ENCODE assay signal across 8 cellular contexts in the genomic region with DNA sequence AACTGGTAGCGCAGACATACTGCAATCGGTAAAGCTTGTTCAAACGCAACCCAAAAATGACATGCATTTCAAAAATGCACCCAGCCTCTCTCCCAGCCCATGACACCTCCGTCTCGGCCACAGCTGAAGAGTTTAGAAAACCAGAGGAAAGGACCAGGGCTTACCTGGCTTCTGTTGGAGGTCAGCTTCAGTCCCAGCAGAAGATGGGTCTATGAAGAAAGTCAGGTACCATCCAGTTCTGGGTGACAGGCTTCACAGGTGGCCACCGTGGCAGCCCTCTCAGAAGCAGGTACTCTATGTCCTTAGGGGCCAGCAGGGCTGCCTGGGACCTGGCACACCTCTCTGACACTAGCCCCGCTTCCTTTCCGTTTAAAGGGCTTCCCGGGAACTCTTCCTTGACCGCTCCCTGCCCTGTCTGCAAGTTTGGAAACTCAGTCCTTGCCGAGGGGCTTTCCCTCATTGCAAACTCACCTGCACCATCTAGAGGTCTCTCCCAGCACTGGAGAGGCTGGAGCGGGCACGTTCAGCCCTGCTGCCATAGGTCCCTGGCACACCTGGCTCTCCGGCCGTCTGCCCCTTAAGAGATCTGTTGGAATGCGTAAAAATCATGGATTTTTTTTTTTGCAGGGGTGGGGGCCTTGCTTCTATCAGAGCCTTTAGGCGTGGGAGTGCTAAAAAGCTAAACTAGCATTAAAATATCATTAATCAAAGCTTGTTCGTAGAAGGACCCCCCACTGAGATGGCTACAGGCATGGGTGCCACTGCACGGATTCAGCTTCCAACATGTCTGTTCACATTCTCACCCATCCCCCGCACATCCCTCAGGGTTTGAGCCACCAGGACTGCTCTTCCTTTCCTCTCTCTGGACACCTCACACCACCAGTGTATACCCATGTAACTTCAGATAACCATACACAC. TPM values are rescaled to one million over a fixed set of nuclear protein-coding genes. Genes with fewer than 3 reads are reported as not detected.
DNase-seq lines count a peak whose midpoint lies in the region; ATAC-seq lines count a peak whose summit lies in the region.

A gene (minus strand): TSS at position 425 of the 918 bp plus-strand sequence. CDS start 58,206 bp downstream, outside the sequence.

- ATAC-seq in T-helper 17 cell = peak; percentile 88
- ATAC-seq in left colon = peak; percentile 93
- ATAC-seq in stimulated activated naive B cell treated with anti-CD40 and anti-IgM and Interleukin-4, amounts not matched to agents 10 μg/mL and 1 μg/mL and 100 μg/mL, for 72 hours (replicated peaks) = peak; percentile 76 to 80
- no peak for ATAC-seq in GM18861 (IDR thresholded peaks at IDR 0.05; ENCODE audit: unreplicated experiment)
- no peak for ATAC-seq in HG03571 (IDR thresholded peaks at IDR 0.05; ENCODE audit: unreplicated experiment)

- intact Hi-C loops in left colon (cut with DNase I, micrococcal nuclease) = no loop called here

- no peaks in the 10 kb centered on the region for H3K9me3 ChIP-seq in CD8-positive, alpha-beta memory T cell (ENCODE audit: low read length)
- no peaks in the 10 kb centered on the region for H3K9me3 ChIP-seq in T-helper 17 cell (ENCODE audit: control insufficient read depth, low read length, poor library complexity, severe bottlenecking)

- no peaks in the 10 kb centered on the region for H3K9me3 Mint-ChIP-seq in CD8-positive, alpha-beta memory T cell
- no peaks in the 10 kb centered on the region for H3K9me3 Mint-ChIP-seq in stimulated activated naive B cell treated with anti-CD40 and anti-IgM and Interleukin-4, amounts not matched to agents 10 μg/mL and 1 μg/mL and 100 μg/mL, for 72 hours

- no peaks in the 10 kb centered on the region for H3K36me3 Mint-ChIP-seq in CD8-positive, alpha-beta memory T cell
- no peaks in the 10 kb centered on the region for H3K36me3 Mint-ChIP-seq in T-helper 17 cell (ENCODE audit: low read depth)
- H3K36me3 Mint-ChIP-seq in stimulated activated naive B cell treated with anti-CD40 and anti-IgM and Interleukin-4, amounts not matched to agents 10 μg/mL and 1 μg/mL and 100 μg/mL, for 72 hours = no peaks in the 10 kb centered on the region

- H3K4me3 Mint-ChIP-seq in CD8-positive, alpha-beta memory T cell = peak within 1 kb of the TSS in 6 of 7 donors; percentile 67 to 87 (median 72)
- peak within 1 kb of the TSS; percentile 81 for H3K4me3 Mint-ChIP-seq in T-helper 17 cell
- peak within 1 kb of the TSS in 1 of 2 donors; percentile 21 for H3K4me3 Mint-ChIP-seq in stimulated activated naive B cell treated with anti-CD40 and anti-IgM and Interleukin-4, amounts not matched to agents 10 μg/mL and 1 μg/mL and 100 μg/mL, for 72 hours

- H3K27me3 Mint-ChIP-seq in CD8-positive, alpha-beta memory T cell = peaks cover 12 to 20% of the 10 kb centered on the region in 2 donors
- peaks cover 28% of the 10 kb centered on the region for H3K27me3 Mint-ChIP-seq in T-helper 17 cell
- peaks cover 19 to 20% of the 10 kb centered on the region in 2 donors for H3K27me3 Mint-ChIP-seq in stimulated activated naive B cell treated with anti-CD40 and anti-IgM and Interleukin-4, amounts not matched to agents 10 μg/mL and 1 μg/mL and 100 μg/mL, for 72 hours

- no peaks in the 10 kb centered on the region for H3K36me3 ChIP-seq in CD8-positive, alpha-beta memory T cell (ENCODE audit: insufficient read depth, low read length)

- H3K27ac Mint-ChIP-seq in CD8-positive, alpha-beta memory T cell = peak within 1 kb of the TSS in 3 of 8 donors; percentile 17 to 68 (median 25)
- peak within 1 kb of the TSS; percentile 56 for H3K27ac Mint-ChIP-seq in T-helper 17 cell
- no peak within 1 kb of the TSS for H3K27ac Mint-ChIP-seq in stimulated activated naive B cell treated with anti-CD40 and anti-IgM and Interleukin-4, amounts not matched to agents 10 μg/mL and 1 μg/mL and 100 μg/mL, for 72 hours

- no peaks in the 10 kb centered on the region for H3K27me3 ChIP-seq in CD8-positive, alpha-beta memory T cell (ENCODE audit: insufficient read depth, low read length, poor library complexity, severe bottlenecking)

- CTCF ChIA-PET in CD8-positive, alpha-beta memory T cell (lab: Charles Lee) = interaction anchor here (0.7 to 2.4 kb wide), 8 partner anchors 10 to 83 kb away, joined by 3 to 12 read pairs (median 4); no protein-coding TSS in a partner anchor

- in situ Hi-C loops in T47D (cut with HindIII; ENCODE audit: low pct_unique_long_range_greater_than_20kb, low sequenced_read_pairs) = no loop called here

- H3K4me3 ChIP-seq in CD8-positive, alpha-beta memory T cell (ENCODE audit: low read length) = peak within 1 kb of the TSS; percentile 66

- POLR2A ChIA-PET in CD8-positive, alpha-beta memory T cell (lab: Charles Lee) = no interaction called here

- H3K4me1 Mint-ChIP-seq in CD8-positive, alpha-beta memory T cell = peaks cover 23 to 28% (median 25%) of the 10 kb centered on the region in 3 donors
- H3K4me1 Mint-ChIP-seq in T-helper 17 cell = peaks cover 23% of the 10 kb centered on the region
- H3K4me1 Mint-ChIP-seq in stimulated activated naive B cell treated with anti-CD40 and anti-IgM and Interleukin-4, amounts not matched to agents 10 μg/mL and 1 μg/mL and 100 μg/mL, for 72 hours = peaks cover 0 to 7% of the 10 kb centered on the region in 2 donors

- peaks cover 23% of the 10 kb centered on the region for H3K4me1 ChIP-seq in CD8-positive, alpha-beta memory T cell (ENCODE audit: insufficient read depth, low read length)

- no peak within 1 kb of the TSS for H3K27ac ChIP-seq in CD8-positive, alpha-beta memory T cell (ENCODE audit: low read depth, low read length)

- peak in 3 of 5 donors; percentile 4 to 55 (median 21) for DNase-seq in CD8-positive, alpha-beta memory T cell
- DNase-seq in HuH-7.5 (ENCODE audit: low spot score) (peak; percentile 73), T-helper 17 cell (peak in 2 of 3 donors; percentile 17 to 27), T47D (ENCODE audit: low read depth in 1 of 2, low spot score in 1 of 2) (peak; percentile 45 to 64), left colon (peak; percentile 57 to 67)
- peak; percentile 3 for DNase-seq in stimulated activated naive B cell treated with anti-CD40 and anti-IgM and Interleukin-4, amounts not matched to agents 10 μg/mL and 1 μg/mL and 100 μg/mL, for 72 hours

RNA-seq across cellular contexts. Expression of the gene that starts here (rescaled TPM):
- total RNA-seq in CD8-positive, alpha-beta memory T cell = under 1 TPM; 0.07 to 0.16 TPM
- 0.64 TPM for polyA plus RNA-seq in CD8-positive, alpha-beta memory T cell
- total RNA-seq in T-helper 17 cell = 1 to 10 TPM in 1 of 2 donors, under 1 TPM in 1; 0.37 to 1.3 TPM
- total RNA-seq in left colon = under 1 TPM; 0.43 to 0.61 TPM

Comparison
In these comparisons a context has a peak if more than half of its experiments do, and no peak if none do; other contexts are left out.
1. Peak in DNase-seq and H3K4me3 ChIP-seq in CD8-positive, alpha-beta memory T cell; RNA of the gene not detected or under 1 TPM.
2. Peak in DNase-seq and ATAC-seq in left colon; RNA of the gene not detected or under 1 TPM.
3. DNase-seq: peak in every context shown above with its lines; median percentile 73 in HuH-7.5; 62 in left colon; 54 in T47D; 22 in T-helper 17 cell; 21 in CD8-positive, alpha-beta memory T cell; 3 in stimulated activated naive B cell treated with anti-CD40 and anti-IgM and Interleukin-4, amounts not matched to agents 10 μg/mL and 1 μg/mL and 100 μg/mL, for 72 hours.
4. ATAC-seq: peak in T-helper 17 cell (single experiment) and stimulated activated naive B cell treated with anti-CD40 and anti-IgM and Interleukin-4, amounts not matched to agents 10 μg/mL and 1 μg/mL and 100 μg/mL, for 72 hours (2 of 2); none in GM18861 (single experiment) and HG03571 (single experiment).